12 cellular contexts compared by ENCODE assay signal in genomic region chr18:45161850-45162249, GRCh38.
DNase-seq lines count a peak whose midpoint lies in the region; ATAC-seq and TF ChIP-seq lines count a peak whose summit lies in the region.
"Had no signal": no experiment of that assay in that cellular context is flagged by ENCODE, and none has a peak within 500 bp of the region (broad histone marks: within the 10 kb centered on the region; RNA-seq: fewer than 3 reads in every experiment).

No MANE protein-coding gene starts in this region.

- H3K27me3 Mint-ChIP-seq in T-helper 2 cell treated with Interferon-gamma antibody and Interleukin-4, amounts not matched to agents 5 μg/mL and 100 μg/mL, for 36 hours (ENCODE audit: low read depth): peaks cover 15% of the 10 kb centered on the region
- no peaks in the 10 kb centered on the region for H3K27me3 Mint-ChIP-seq in mesothelial cell of epicardium (ENCODE audit: low read depth)

- DNase-seq in GM19240 (ENCODE audit: insufficient read length, low spot score): peak; percentile 2
- DNase-seq in T-helper 2 cell treated with Interferon-gamma antibody and Interleukin-4, amounts not matched to agents 5 μg/mL and 100 μg/mL, for 36 hours (ENCODE audit: low spot score): no peak
- DNase-seq in SHP77 treated with DMSO at 0.1 percent for 48 hours (lab: John Stamatoyannopoulos, UW): no peak
- DNase-seq in mesothelial cell of epicardium (ENCODE audit: low spot score in 2 of 2, unreplicated experiment in 2 of 2): no peak
- DNase-seq: DMS 273 treated with DMSO at 0.1 percent for 48 hours, midbrain, NCI-H1694, WERI-Rb-1 had no signal

- no peak overlapping the region for H3K27ac Mint-ChIP-seq in T-helper 2 cell treated with Interferon-gamma antibody and Interleukin-4, amounts not matched to agents 5 μg/mL and 100 μg/mL, for 36 hours
- H3K27ac Mint-ChIP-seq in mesothelial cell of epicardium: no peak overlapping the region
- H3K27ac Mint-ChIP-seq: activated T-helper 1 cell treated with anti-CD3 and anti-CD28 coated beads, Interleukin-12 subunit alpha, Interleukin-12 subunit beta, Interleukin-2, Interleukin-4 antibody, amounts not matched to agents 30 ng/mL and 10 ng/mL and 1 ng/mL, durations not matched to agents 14 hours and 24 hours and 36 hours had no signal

- no peak overlapping the region for H3K4me3 Mint-ChIP-seq in T-helper 2 cell treated with Interferon-gamma antibody and Interleukin-4, amounts not matched to agents 5 μg/mL and 100 μg/mL, for 36 hours
- no peak overlapping the region for H3K4me3 Mint-ChIP-seq in mesothelial cell of epicardium
- H3K4me3 Mint-ChIP-seq: activated T-helper 1 cell treated with anti-CD3 and anti-CD28 coated beads, Interleukin-12 subunit alpha, Interleukin-12 subunit beta, Interleukin-2, Interleukin-4 antibody, amounts not matched to agents 30 ng/mL and 10 ng/mL and 1 ng/mL, durations not matched to agents 14 hours and 24 hours and 36 hours had no signal

- H3K9me3 Mint-ChIP-seq in T-helper 2 cell treated with Interferon-gamma antibody and Interleukin-4, amounts not matched to agents 5 μg/mL and 100 μg/mL, for 36 hours: no peaks in the 10 kb centered on the region
- H3K9me3 Mint-ChIP-seq in mesothelial cell of epicardium: no peaks in the 10 kb centered on the region
- H3K9me3 Mint-ChIP-seq: activated T-helper 1 cell treated with anti-CD3 and anti-CD28 coated beads, Interleukin-12 subunit alpha, Interleukin-12 subunit beta, Interleukin-2, Interleukin-4 antibody, amounts not matched to agents 30 ng/mL and 10 ng/mL and 1 ng/mL, durations not matched to agents 14 hours and 24 hours and 36 hours had no signal

- ATAC-seq in HG02642 (IDR thresholded peaks at IDR 0.05; ENCODE audit: poor library complexity, unreplicated experiment) (peak; percentile 67), HG03571 (IDR thresholded peaks at IDR 0.05; ENCODE audit: unreplicated experiment) (peak; percentile 84), SK-N-SH treated with all-trans-retinoic acid at 6 μM for 48 hours (no peak)

- H3K36me3 Mint-ChIP-seq in T-helper 2 cell treated with Interferon-gamma antibody and Interleukin-4, amounts not matched to agents 5 μg/mL and 100 μg/mL, for 36 hours (ENCODE audit: low read depth): no peaks in the 10 kb centered on the region
- H3K36me3 Mint-ChIP-seq in mesothelial cell of epicardium: no peaks in the 10 kb centered on the region

- no peaks in the 10 kb centered on the region for H3K4me1 Mint-ChIP-seq in T-helper 2 cell treated with Interferon-gamma antibody and Interleukin-4, amounts not matched to agents 5 μg/mL and 100 μg/mL, for 36 hours (ENCODE audit: low read depth)
- peaks cover 5% of the 10 kb centered on the region for H3K4me1 Mint-ChIP-seq in mesothelial cell of epicardium

- TF ChIP-seq CTCF in mesothelial cell of epicardium (IDR thresholded peaks at IDR 0.05; ENCODE audit: unreplicated experiment): no peak

TF ChIP-seq in SK-N-SH treated with all-trans-retinoic acid at 6 μM for 48 hours, 23 proteins besides CTCF, POLR2A, EP300 and RAD21:
- TF ChIP-seq CREB5 (CRISPR knock-in tag; IDR thresholded peaks at IDR 0.05; ENCODE audit: low read depth) (no peak), RARB (CRISPR knock-in tag; IDR thresholded peaks at IDR 0.05) (no peak), ZC3H10 (CRISPR knock-in tag; IDR thresholded peaks at IDR 0.05) (no peak), PPARA (CRISPR knock-in tag; IDR thresholded peaks at IDR 0.05; ENCODE audit: borderline replicate concordance) (no peak), TSHZ2 (CRISPR knock-in tag; IDR thresholded peaks at IDR 0.05) (no peak), ZFP30 (CRISPR knock-in tag; IDR thresholded peaks at IDR 0.05) (no peak), SNAI2 (CRISPR knock-in tag; IDR thresholded peaks at IDR 0.05) (no peak), CSRNP3 (CRISPR knock-in tag; IDR thresholded peaks at IDR 0.05) (no peak), POU6F1 (CRISPR knock-in tag; IDR thresholded peaks at IDR 0.05; ENCODE audit: borderline replicate concordance, low read depth) (no peak), ESRRG (CRISPR knock-in tag; IDR thresholded peaks at IDR 0.05) (no peak), OSR1 (CRISPR knock-in tag; IDR thresholded peaks at IDR 0.05) (no peak), CSDC2 (CRISPR knock-in tag; IDR thresholded peaks at IDR 0.05) (no peak), GLIS3 (CRISPR knock-in tag; IDR thresholded peaks at IDR 0.05) (no peak), ZNF70 (CRISPR knock-in tag; IDR thresholded peaks at IDR 0.05) (no peak), ARNTL (CRISPR knock-in tag; IDR thresholded peaks at IDR 0.05; ENCODE audit: borderline replicate concordance, low read depth) (no peak), ZNF8 (CRISPR knock-in tag; IDR thresholded peaks at IDR 0.05) (no peak), TCF4 (CRISPR knock-in tag; IDR thresholded peaks at IDR 0.05; ENCODE audit: borderline replicate concordance) (no peak)
